ENCODE assay signal across 17 cellular contexts in genomic region chr12:25352078-25352918, GRCh38.
DNase-seq lines count a peak whose midpoint lies in the region; ATAC-seq and TF ChIP-seq lines count a peak whose summit lies in the region.
"Had no signal": no experiment of that assay in that cellular context is flagged by ENCODE, and none has a peak within 500 bp of the region (broad histone marks: within the 10 kb centered on the region; RNA-seq: fewer than 3 reads in every experiment).

No MANE protein-coding gene starts in this region.

- no peaks in the 10 kb centered on the region for H3K27me3 ChIP-seq in CD4-positive, CD25-positive, alpha-beta regulatory T cell (ENCODE audit: control insufficient read depth, insufficient read depth, low read length)
- H3K27me3 ChIP-seq: esophagus squamous epithelium, SJSA1 had no signal

- H3K27ac Mint-ChIP-seq in CD4-positive, CD25-positive, alpha-beta regulatory T cell: no peak overlapping the region
- H3K27ac Mint-ChIP-seq: activated naive CD8-positive, alpha-beta T cell; dendritic cell treated with granulocyte-macrophage colony-stimulating factor and Interleukin-4, amounts not matched to agents 40 ng/mL and 50 ng/mL, for 4 days; type B pancreatic cell had no signal

- H3K9me3 ChIP-seq in CD4-positive, CD25-positive, alpha-beta regulatory T cell (ENCODE audit: control insufficient read depth in 2 of 2, low read length in 2 of 2): no peaks in the 10 kb centered on the region
- H3K9me3 ChIP-seq: esophagus squamous epithelium, SJSA1 had no signal

- H3K4me1 Mint-ChIP-seq in CD4-positive, CD25-positive, alpha-beta regulatory T cell: peaks cover 14 to 24% (median 16%) of the 10 kb centered on the region in 4 donors

- H3K4me1 ChIP-seq in CD4-positive, CD25-positive, alpha-beta regulatory T cell (ENCODE audit: control insufficient read depth, insufficient read depth, low read length, poor library complexity, severe bottlenecking): no peaks in the 10 kb centered on the region
- H3K4me1 ChIP-seq: esophagus squamous epithelium, parathyroid adenoma had no signal

- intact Hi-C loops in lower leg skin (cut with DNase I; ENCODE audit: low total_unique reads): no loop called here

- H3K9me3 Mint-ChIP-seq in CD4-positive, CD25-positive, alpha-beta regulatory T cell: peaks cover 0 to 4% (median 0%) of the 10 kb centered on the region in 7 donors
- H3K9me3 Mint-ChIP-seq: dendritic cell treated with granulocyte-macrophage colony-stimulating factor and Interleukin-4, amounts not matched to agents 40 ng/mL and 50 ng/mL, for 4 days; type B pancreatic cell had no signal

- DNase-seq in CD4-positive, CD25-positive, alpha-beta regulatory T cell: peak in 2 of 3 donors; percentile 10 to 15
- DNase-seq in fibroblast of the aortic adventitia (ENCODE audit: low read depth) (peak; percentile 41), amygdala (lab: John Stamatoyannopoulos, UW) (no peak), lower leg skin (ENCODE audit: low spot score in 2 of 2) (no peak), SHP77 treated with DMSO at 0.1 percent for 48 hours (lab: John Stamatoyannopoulos, UW) (no peak)
- DNase-seq in activated CD4-positive, alpha-beta T cell treated with anti-CD3 and anti-CD28 coated beads for 48 hours: no peak
- DNase-seq: DMS53, esophagus squamous epithelium, midbrain, NCI-H2029 had no signal

- no peak overlapping the region for H3K4me3 Mint-ChIP-seq in CD4-positive, CD25-positive, alpha-beta regulatory T cell
- H3K4me3 Mint-ChIP-seq: activated naive CD8-positive, alpha-beta T cell; dendritic cell treated with granulocyte-macrophage colony-stimulating factor and Interleukin-4, amounts not matched to agents 40 ng/mL and 50 ng/mL, for 4 days; type B pancreatic cell had no signal

- no peak overlapping the region for H3K27ac ChIP-seq in CD4-positive, CD25-positive, alpha-beta regulatory T cell (ENCODE audit: insufficient read depth, low read length, poor library complexity, severe bottlenecking)
- H3K27ac ChIP-seq: esophagus squamous epithelium, parathyroid adenoma, SJSA1 had no signal

- no peaks in the 10 kb centered on the region for H3K36me3 ChIP-seq in CD4-positive, CD25-positive, alpha-beta regulatory T cell (ENCODE audit: control insufficient read depth, insufficient read depth, low read length)
- H3K36me3 ChIP-seq: esophagus squamous epithelium, SJSA1 had no signal

- peak in 1 of 2 donors; percentile 31 for ATAC-seq in CD4-positive, CD25-positive, alpha-beta regulatory T cell (ENCODE audit: low read depth in 2 of 2)
- ATAC-seq in GM21381 (IDR thresholded peaks at IDR 0.05; ENCODE audit: unreplicated experiment) (peak; percentile 45), HG03558 (IDR thresholded peaks at IDR 0.05; ENCODE audit: extremely low read depth, unreplicated experiment) (peak; percentile 60)

- no peak for TF ChIP-seq POLR2A in lower leg skin (IDR thresholded peaks at IDR 0.05)

- WGBS in lower leg skin, 2 donors: 73 to 79% methylated on average over 4 of the region's 4 CpGs

- no peaks in the 10 kb centered on the region for H3K36me3 Mint-ChIP-seq in CD4-positive, CD25-positive, alpha-beta regulatory T cell
- H3K36me3 Mint-ChIP-seq: activated naive CD8-positive, alpha-beta T cell; type B pancreatic cell had no signal

- peaks cover 26% of the 10 kb centered on the region for H3K27me3 Mint-ChIP-seq in CD4-positive, CD25-positive, alpha-beta regulatory T cell
- H3K27me3 Mint-ChIP-seq: activated naive CD8-positive, alpha-beta T cell; type B pancreatic cell had no signal

- peak overlapping the region; percentile 37 for H3K4me3 ChIP-seq in CD4-positive, CD25-positive, alpha-beta regulatory T cell (ENCODE audit: low read depth, low read length)
- H3K4me3 ChIP-seq in fibroblast of the aortic adventitia (ENCODE audit: low read depth, low read length) (no peak overlapping the region), lower leg skin (ENCODE audit: low read depth, poor library complexity, severe bottlenecking) (no peak overlapping the region)
- H3K4me3 ChIP-seq: esophagus squamous epithelium, SJSA1 had no signal

- TF ChIP-seq CTCF in fibroblast of the aortic adventitia (IDR thresholded peaks at IDR 0.05; ENCODE audit: insufficient read depth, low read length): no peak
- TF ChIP-seq CTCF in lower leg skin (IDR thresholded peaks at IDR 0.05): no peak

Comparison
In these comparisons a context has a peak if more than half of its experiments do, and no peak if none do; other contexts are left out.
1. DNase-seq: peak in CD4-positive, CD25-positive, alpha-beta regulatory T cell (2 of 3) and fibroblast of the aortic adventitia (single experiment); none in amygdala (0 of 56), lower leg skin (0 of 2), SHP77 treated with DMSO at 0.1 percent for 48 hours (single experiment) and activated CD4-positive, alpha-beta T cell treated with anti-CD3 and anti-CD28 coated beads for 48 hours (single experiment).